Comparison of ENCODE assay signal across 8 cellular contexts in the genomic region with DNA sequence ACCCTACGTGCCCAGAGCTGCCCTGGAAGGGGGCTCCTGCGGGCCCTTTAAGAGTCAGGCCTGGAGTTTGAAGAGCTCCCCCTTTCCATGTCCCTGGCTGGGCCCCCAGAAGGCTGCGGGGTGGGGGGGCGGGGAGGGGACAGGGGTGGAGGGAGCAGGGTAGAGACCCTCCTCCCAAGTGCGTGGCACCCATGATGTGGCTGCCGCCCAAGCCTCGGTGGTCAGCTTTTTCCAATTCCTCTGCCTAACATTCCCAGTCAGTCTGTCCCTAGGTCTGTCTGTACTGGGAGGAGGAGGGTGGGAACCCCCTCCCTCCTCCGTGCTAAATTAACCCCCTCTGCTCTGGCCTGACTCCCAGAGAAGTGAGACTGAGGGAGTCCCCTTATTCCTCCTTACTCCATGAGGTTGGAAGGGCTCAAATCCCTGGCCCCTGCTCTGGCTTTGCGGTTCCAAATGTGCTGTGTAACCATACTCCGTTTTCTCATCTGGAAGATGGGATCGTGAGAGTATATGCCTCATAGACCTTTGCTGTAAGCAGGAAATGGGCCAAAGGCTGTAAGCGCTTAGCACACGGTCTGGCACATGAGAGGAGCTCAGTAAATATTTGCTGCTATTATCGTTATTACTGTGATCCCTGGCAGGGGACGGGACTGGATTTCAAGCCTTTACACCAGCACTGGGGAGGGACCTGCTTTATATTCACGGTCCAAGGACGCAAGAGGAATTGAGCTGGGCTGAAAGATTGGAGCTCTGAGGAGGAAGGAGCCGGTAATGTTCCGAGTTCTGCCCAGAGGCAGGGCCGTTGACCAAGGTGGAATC. TPM values are rescaled to one million over a fixed set of nuclear protein-coding genes. Genes with fewer than 3 reads are reported as not detected.
DNase-seq lines count a peak whose midpoint lies in the region; ATAC-seq and TF ChIP-seq lines count a peak whose summit lies in the region.

No MANE protein-coding gene starts in this region.

- peak; percentile 37 for ATAC-seq in left lung
- no peak for ATAC-seq in GM21576 (IDR thresholded peaks at IDR 0.05; ENCODE audit: unreplicated experiment)
- ATAC-seq in HG02588 (IDR thresholded peaks at IDR 0.05; ENCODE audit: unreplicated experiment) = no peak
- ATAC-seq in GM18907 (IDR thresholded peaks at IDR 0.05; ENCODE audit: unreplicated experiment) = no peak

- BruUV-seq in MCF 10A (replicated peaks; lab: Mats Ljungman, UMichigan) = no TSS peak

- H3K27ac ChIP-seq in 22Rv1 = peak overlapping the region; percentile 61
- peak overlapping the region; percentile 47 for H3K27ac ChIP-seq in HUES64 (ENCODE audit: low read depth, low read length)
- H3K27ac ChIP-seq in left lung = peak overlapping the region; percentile 58 to 84
- H3K27ac ChIP-seq in urinary bladder (ENCODE audit: low read depth) = peak overlapping the region; percentile 77

- peak overlapping the region; percentile 55 for H3K27ac Mint-ChIP-seq in MCF 10A (ENCODE audit: low read depth, unreplicated experiment)

- intact Hi-C loops in MCF 10A (cut with micrococcal nuclease) = loop anchor here (1.0 kb wide), 2 partner anchors 40 to 65 kb away; no protein-coding TSS in a partner anchor
- intact Hi-C loops in left lung (cut with DNase I) = no loop called here

- WGBS in HUES64 = 20% methylated on average over 17 of the region's 20 CpGs
- 6% methylated on average over 20 of the region's 20 CpGs for WGBS in urinary bladder

- H3K36me3 ChIP-seq in HUES64 (ENCODE audit: insufficient read depth, low read length) = peaks cover 2% of the 10 kb centered on the region; the same call in 1 of the 2 replicates
- no peaks in the 10 kb centered on the region for H3K36me3 ChIP-seq in left lung
- no peaks in the 10 kb centered on the region for H3K36me3 ChIP-seq in urinary bladder (ENCODE audit: insufficient read depth)

- CTCF ChIA-PET in MCF 10A (lab: Yijun Ruan, JAX) = interaction anchor here (0.7 to 1.4 kb wide), 3 partner anchors 12 to 42 kb away, joined by 3 to 5 read pairs (median 4); no protein-coding TSS in a partner anchor

- H3K4me3 Mint-ChIP-seq in MCF 10A (ENCODE audit: unreplicated experiment) = peak overlapping the region; percentile 75

- peak; percentile 43 for DNase-seq in MCF 10A (ENCODE audit: unreplicated experiment)
- peak in 1 of 2 donors; percentile 48 for DNase-seq in left lung

- H3K4me1 ChIP-seq in HUES64 (ENCODE audit: insufficient read depth, low read length) = peaks cover 22% of the 10 kb centered on the region
- peaks cover 13 to 17% of the 10 kb centered on the region in 2 donors for H3K4me1 ChIP-seq in left lung
- no peaks in the 10 kb centered on the region for H3K4me1 ChIP-seq in urinary bladder (ENCODE audit: insufficient read depth)

- no peaks in the 10 kb centered on the region for H3K27me3 ChIP-seq in HUES64 (ENCODE audit: insufficient read depth, low read length)
- H3K27me3 ChIP-seq in left lung = peaks cover 17 to 50% of the 10 kb centered on the region in 2 donors

- peak overlapping the region; percentile 58 for H3K4me3 ChIP-seq in HUES64 (ENCODE audit: low read length)
- H3K4me3 ChIP-seq in left lung = peak overlapping the region; percentile 31 to 34
- peak overlapping the region; percentile 46 for H3K4me3 ChIP-seq in urinary bladder (ENCODE audit: low read depth, low read length)

- POLR2A ChIA-PET in MCF 10A (lab: Yijun Ruan, JAX) = interaction anchor here (0.5 to 4.7 kb wide), 8 partner anchors 8 to 300 kb away, joined by 3 to 32 read pairs (median 4); a partner anchor contains a TSS

- no peaks in the 10 kb centered on the region for H3K9me3 Mint-ChIP-seq in MCF 10A (ENCODE audit: unreplicated experiment)

- H3K4me1 Mint-ChIP-seq in MCF 10A (ENCODE audit: insufficient read depth, unreplicated experiment) = peaks cover 83% of the 10 kb centered on the region

- H3K9ac ChIP-seq in HUES64 (ENCODE audit: low read depth, low read length) = peak overlapping the region; percentile 57

- no peak for TF ChIP-seq CTCF in 22Rv1 (IDR thresholded peaks at IDR 0.05)
- TF ChIP-seq CTCF in MCF 10A (IDR thresholded peaks at IDR 0.05; ENCODE audit: unreplicated experiment) = no peak
- TF ChIP-seq CTCF in left lung (IDR thresholded peaks at IDR 0.05) = no peak

- H3K27me3 Mint-ChIP-seq in MCF 10A (ENCODE audit: insufficient read depth, unreplicated experiment) = no peaks in the 10 kb centered on the region

- no peaks in the 10 kb centered on the region for H3K36me3 Mint-ChIP-seq in MCF 10A (ENCODE audit: insufficient read depth, unreplicated experiment)

- no peaks in the 10 kb centered on the region for H3K9me3 ChIP-seq in HUES64 (ENCODE audit: insufficient read depth, low read depth, low read length)
- no peaks in the 10 kb centered on the region for H3K9me3 ChIP-seq in left lung

RNA-seq across cellular contexts. Expression of a gene that starts 0.7 kb away (rescaled TPM):
- 4.0 TPM for polyA plus RNA-seq in HUES64 (2013, experiment 1 of 2)
- 3.9 TPM for polyA plus RNA-seq in HUES64 (2013, experiment 2 of 2)
- total RNA-seq in MCF 10A (2022) = 42.1 and 49.1 TPM in 2 replicates
- total RNA-seq in left lung = 100 to 1,000 TPM in 1 of 2 donors, 10 to 100 TPM in 1; 64.8 to 116 TPM
- total RNA-seq in urinary bladder = 217 TPM
- polyA plus RNA-seq in urinary bladder = 166 TPM

RNA-seq across cellular contexts. Expression of a gene that starts 59.7 kb away (rescaled TPM):
- 10.8 TPM for polyA plus RNA-seq in HUES64 (2013, experiment 1 of 2)
- 11.2 TPM for polyA plus RNA-seq in HUES64 (2013, experiment 2 of 2)
- total RNA-seq in MCF 10A (2022) (1.5 and 1.7 TPM in 2 replicates), left lung (1 to 10 TPM; 1.8 to 6.4 TPM), urinary bladder (13.4 TPM)
- 6.1 TPM for polyA plus RNA-seq in urinary bladder

RNA-seq across cellular contexts. Expression of a gene that starts 59.8 kb away (rescaled TPM):
- 41.1 TPM for polyA plus RNA-seq in HUES64 (2013, experiment 1 of 2)
- polyA plus RNA-seq in HUES64 (2013, experiment 2 of 2) = 39.9 TPM
- total RNA-seq in MCF 10A (2022) (56.7 and 61.1 TPM in 2 replicates), left lung (10 to 100 TPM; 70.3 to 75.8 TPM), urinary bladder (39.2 TPM)
- polyA plus RNA-seq in urinary bladder = 90.4 TPM
